In genomic region chr22:40588726-40589125, GRCh38 we compare ENCODE assay signal across 14 cellular contexts. TPM values are rescaled to one million over a fixed set of nuclear protein-coding genes. Genes with fewer than 3 reads are reported as not detected.
DNase-seq lines count a peak whose midpoint lies in the region; ATAC-seq and TF ChIP-seq lines count a peak whose summit lies in the region.
"Had no signal": no experiment of that assay in that cellular context is flagged by ENCODE, and none has a peak within 500 bp of the region (broad histone marks: within the 10 kb centered on the region; RNA-seq: fewer than 3 reads in every experiment).

No MANE protein-coding gene starts in this region.

- H4K20me1 ChIP-seq in IMR-90 (ENCODE audit: insufficient read depth, low read length), result peaks cover 52% of the 10 kb centered on the region

- H2AK5ac ChIP-seq in IMR-90 (ENCODE audit: low read depth, low read length), result 0 out of 2 replicates have a peak overlapping the region, but pooled peaks have one; percentile 3

- H2BK5ac ChIP-seq in IMR-90 (ENCODE audit: low read depth, low read length, poor library complexity, severe bottlenecking), result peak overlapping the region; percentile 57

- H3K27me3 Mint-ChIP-seq in activated B cell treated with CpG ODN at 0.5 μM for 24 hours (no peaks in the 10 kb centered on the region), Calu3 (ENCODE audit: unreplicated experiment) (no peaks in the 10 kb centered on the region)

- H3K4ac ChIP-seq in IMR-90 (ENCODE audit: low read depth, low read length), result no peak overlapping the region

- H3K4me3 Mint-ChIP-seq in activated B cell treated with CpG ODN at 0.5 μM for 24 hours (no peak overlapping the region), Calu3 (ENCODE audit: low read depth, unreplicated experiment) (no peak overlapping the region)

- no peak overlapping the region for H4K5ac ChIP-seq in IMR-90 (ENCODE audit: low read depth, low read length)

- H3K27ac Mint-ChIP-seq in activated B cell treated with CpG ODN at 0.5 μM for 24 hours, result peak overlapping the region; percentile 12
- H3K27ac Mint-ChIP-seq in Calu3 (ENCODE audit: unreplicated experiment), result no peak overlapping the region

- H3K9me3 ChIP-seq in IMR-90 (ENCODE audit: control insufficient read depth, insufficient read depth, low read length), result no peaks in the 10 kb centered on the region
- H3K9me3 ChIP-seq: pancreas, spleen had no signal

- H2BK15ac ChIP-seq in IMR-90 (ENCODE audit: low read depth, low read length), result no peak overlapping the region

- H3K14ac ChIP-seq in IMR-90 (replicated peaks; ENCODE audit: low read depth, low read length), result no peak overlapping the region

- H3K4me2 ChIP-seq in IMR-90 (ENCODE audit: low read depth, low read length), result peak overlapping the region; percentile 32; the same call in 1 of the 2 replicates

- no peak overlapping the region for H4K8ac ChIP-seq in IMR-90 (ENCODE audit: low read depth in 2 of 2, low read length in 2 of 2)

- peak; percentile 70 for DNase-seq in IMR-90
- no peak for DNase-seq in activated B cell treated with CpG ODN at 0.5 μM for 24 hours
- DNase-seq in fibroblast of the conjunctiva (ENCODE audit: low read depth), result peak; percentile 41
- DNase-seq in skeletal muscle cell (ENCODE audit: low read depth), result peak; percentile 47
- DNase-seq in DMS53 (lab: John Stamatoyannopoulos, UW), result no peak
- no peak for DNase-seq in T-helper 2 cell
- no peak for DNase-seq in Calu3
- no peak for DNase-seq in coronary artery (ENCODE audit: low spot score)
- DNase-seq: activated naive CD4-positive, alpha-beta T cell; KG1; pancreas; spleen; stimulated activated naive CD4-positive, alpha-beta T cell treated with Interleukin-2 at 50 U/mL for 16 hours; SW 1271 had no signal

- no peak overlapping the region for H3K23ac ChIP-seq in IMR-90 (ENCODE audit: low read depth, low read length)

- H2BK20ac ChIP-seq in IMR-90 (ENCODE audit: low read depth, low read length), result no peak overlapping the region

- peaks cover 24% of the 10 kb centered on the region for H3K9me1 ChIP-seq in IMR-90 (ENCODE audit: insufficient read depth, low read length)

- intact Hi-C loops in IMR-90 (cut with micrococcal nuclease), result no loop called here
- intact Hi-C loops in activated B cell treated with CpG ODN at 0.5 μM for 24 hours (cut with micrococcal nuclease), result no loop called here
- intact Hi-C loops in Calu3 (cut with micrococcal nuclease; ENCODE audit: unreplicated experiment), result no loop called here

- peaks cover 30 to 85% of the 10 kb centered on the region in 2 experiments for H3K79me1 ChIP-seq in IMR-90 (ENCODE audit: low read depth in 1 of 2, low read length in 2 of 2)

- H3K36me3 Mint-ChIP-seq in activated B cell treated with CpG ODN at 0.5 μM for 24 hours (ENCODE audit: low read depth) (peaks cover 40% of the 10 kb centered on the region), Calu3 (ENCODE audit: insufficient read depth, unreplicated experiment) (peaks cover 10% of the 10 kb centered on the region)

- no peak for TF ChIP-seq RAD21 in IMR-90 (IDR thresholded peaks at IDR 0.05; ENCODE audit: low read length)

- H3K9me3 Mint-ChIP-seq in activated B cell treated with CpG ODN at 0.5 μM for 24 hours (no peaks in the 10 kb centered on the region), Calu3 (ENCODE audit: low read depth, unreplicated experiment) (no peaks in the 10 kb centered on the region)

- H3K4me1 ChIP-seq in IMR-90 (ENCODE audit: control insufficient read depth, insufficient read depth, low read length), result peaks cover 13% of the 10 kb centered on the region

- no peak overlapping the region for H2AFZ ChIP-seq in IMR-90 (replicated peaks; ENCODE audit: low read length, poor library complexity)

- H3K36me3 ChIP-seq in IMR-90 (ENCODE audit: control insufficient read depth, insufficient read depth, low read length), result peaks cover 5% of the 10 kb centered on the region
- H3K36me3 ChIP-seq: pancreas had no signal

- TF ChIP-seq POLR2A in IMR-90 (IDR thresholded peaks at IDR 0.05; ENCODE audit: low read depth, low read length), result no peak

- TF ChIP-seq CTCF in IMR-90 (conservative IDR thresholded peaks at IDR 0.05; ENCODE audit: low read depth, low read length) (no peak), activated B cell treated with CpG ODN at 0.5 μM for 24 hours (IDR thresholded peaks at IDR 0.05) (no peak), Calu3 (IDR thresholded peaks at IDR 0.05; ENCODE audit: unreplicated experiment) (no peak), coronary artery (IDR thresholded peaks at IDR 0.05) (no peak)

- no peak overlapping the region for H3K56ac ChIP-seq in IMR-90 (ENCODE audit: extremely low read depth, insufficient read depth, low read length)

- H3K4me3 ChIP-seq in IMR-90 (ENCODE audit: insufficient read depth, low read depth, low read length) (no peak overlapping the region), skeletal muscle cell (ENCODE audit: low read depth, low read length) (no peak overlapping the region), coronary artery (no peak overlapping the region)
- H3K4me3 ChIP-seq: pancreas, spleen had no signal

- no peaks in the 10 kb centered on the region for H3K27me3 ChIP-seq in IMR-90 (ENCODE audit: control insufficient read depth, insufficient read depth, low read length)
- H3K27me3 ChIP-seq: pancreas, spleen had no signal

- WGBS in IMR-90 (ENCODE audit: extremely low coverage in 2 of 2, insufficient read length in 1 of 2), 2 experiments, result no CpG with 5 or more reads among the region's 7 CpGs

- no peak overlapping the region for H3K18ac ChIP-seq in IMR-90 (ENCODE audit: low read depth, low read length)

- H3K27ac ChIP-seq in IMR-90 (ENCODE audit: insufficient read depth, low read length) (peak overlapping the region; percentile 35; the same call in 1 of the 2 replicates), coronary artery (no peak overlapping the region)
- H3K27ac ChIP-seq: pancreas, spleen had no signal

- ATAC-seq in IMR-90 (ENCODE audit: low read depth) (peak; percentile 92), activated B cell treated with CpG ODN at 0.5 μM for 24 hours (ENCODE audit: low read depth) (no peak)
- ATAC-seq: pancreas had no signal

- no peak overlapping the region for H3K9ac ChIP-seq in IMR-90 (ENCODE audit: low read depth, low read length)

- H3K4me1 Mint-ChIP-seq in activated B cell treated with CpG ODN at 0.5 μM for 24 hours (peaks cover 48% of the 10 kb centered on the region), Calu3 (ENCODE audit: low read depth, unreplicated experiment) (peaks cover 38% of the 10 kb centered on the region)

- in situ Hi-C loops in IMR-90 (cut with MboI; ENCODE audit: low sequenced_read_pairs), result no loop called here

- no TSS peak for BruUV-seq in IMR-90 (replicated peaks; lab: Mats Ljungman, UMichigan)
- no TSS peak for BruUV-seq in Calu3 (replicated peaks; lab: Mats Ljungman, UMichigan)

- H4K91ac ChIP-seq in IMR-90 (ENCODE audit: insufficient read depth, low read depth, low read length), result no peak overlapping the region

- POLR2A ChIA-PET in IMR-90 (lab: Charles Lee; ENCODE audit: unreplicated experiment), result no interaction called here
- POLR2A ChIA-PET in activated B cell treated with CpG ODN at 0.5 μM for 24 hours (lab: Charles Lee), result interaction anchor here (1.2 kb wide), 1 partner anchor 48 kb away, joined by 6 read pairs; the partner anchor contains the start of gene MRTFA

- no peak overlapping the region for H2AK9ac ChIP-seq in IMR-90 (replicated peaks; ENCODE audit: low read depth, low read length, poor library complexity)

- H2BK120ac ChIP-seq in IMR-90 (ENCODE audit: low read depth, low read length), result no peak overlapping the region

- dilution Hi-C loops in IMR-90 (cut with HindIII; ENCODE audit: low sequenced_read_pairs, unreplicated experiment), result no loop called here

- CTCF ChIA-PET in IMR-90 (lab: Yijun Ruan, JAX), result interaction anchor here (0.6 kb wide), 2 partner anchors 39 to 965 kb away, joined by 4 to 7 read pairs; no protein-coding TSS in a partner anchor
- CTCF ChIA-PET in activated B cell treated with CpG ODN at 0.5 μM for 24 hours (lab: Charles Lee), result no interaction called here
- CTCF ChIA-PET in Calu3 (lab: Charles Lee), result no interaction called here

TF ChIP-seq in IMR-90, 13 proteins besides CTCF, POLR2A, EP300 and RAD21:
- TF ChIP-seq CEBPB (IDR thresholded peaks at IDR 0.05; ENCODE audit: low read depth, low read length) (peak; percentile 96), ELK1 (IDR thresholded peaks at IDR 0.05; ENCODE audit: borderline replicate concordance, low read depth, low read length) (no peak), SMC3 (IDR thresholded peaks at IDR 0.05; ENCODE audit: low read depth, low read length) (no peak)
TF ChIP-seq in IMR-90: peak in this region for 1.

RNA-seq across cellular contexts. Expression of gene MRTFA, which starts 47.8 kb away (rescaled TPM):
- total RNA-seq in IMR-90 (2012; rRNA removed), result 12.5 and 15.3 TPM in 2 replicates
- polyA plus RNA-seq in IMR-90 (2012; rRNA removed), result 17.1 and 17.2 TPM in 2 replicates
- polyA plus RNA-seq in IMR-90 (2012; cell fraction: cytosol; rRNA removed), result 27.6 and 38.8 TPM in 2 replicates
- 38.3 and 56.9 TPM in 2 replicates for polyA plus RNA-seq in IMR-90 (2012; cell fraction: nucleus; rRNA removed; ENCODE audit: low replicate concordance)
- total RNA-seq in activated B cell treated with CpG ODN at 0.5 μM for 24 hours, result 99.4 and 115 TPM in 2 replicates
- 47.4 and 54.1 TPM in 2 replicates for total RNA-seq in Calu3 (2022)

Comparison
In these comparisons a context has a peak if more than half of its experiments do, and no peak if none do; other contexts are left out.
1. DNase-seq: peak in IMR-90 (single experiment), fibroblast of the conjunctiva (single experiment) and skeletal muscle cell (single experiment); none in activated B cell treated with CpG ODN at 0.5 μM for 24 hours (single experiment), DMS53 (single experiment), T-helper 2 cell (0 of 5), Calu3 (single experiment) and coronary artery (single experiment).